In the genomic region with DNA sequence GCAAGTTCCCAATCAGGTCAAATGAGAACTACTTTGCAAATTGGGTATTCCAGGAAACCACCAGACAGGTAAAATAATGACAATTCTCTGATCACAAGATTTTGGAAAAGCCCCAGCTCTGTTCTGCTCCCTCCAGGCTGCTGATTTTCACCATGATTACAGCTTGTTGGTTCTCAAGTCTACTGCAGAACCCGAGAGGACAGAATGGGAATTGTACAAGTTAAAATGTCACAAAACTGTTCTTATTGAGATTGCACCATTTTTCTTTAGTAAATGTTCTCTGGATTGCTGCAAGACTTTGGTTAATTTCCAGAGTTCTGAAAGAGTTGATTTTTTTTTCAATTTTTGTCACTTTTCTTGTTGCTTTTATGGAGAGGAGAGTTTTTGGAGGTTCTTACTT, we compare ENCODE assay signal across 34 cellular contexts. TPM values are rescaled to one million over a fixed set of nuclear protein-coding genes. Genes with fewer than 3 reads are reported as not detected.
"Had no signal": no experiment of that assay in that cellular context is flagged by ENCODE, and none has a peak within 500 bp of the region (broad histone marks: within the 10 kb centered on the region; RNA-seq: fewer than 3 reads in every experiment).

No MANE protein-coding gene starts in this region.

- H3K4me1 Mint-ChIP-seq: activated CD4-positive, alpha-beta memory T cell treated with anti-CD3 and anti-CD28 coated beads, Interleukin-2, amount 10 ng/mL, durations not matched to agents 7 days and 5 days; activated CD8-positive, alpha-beta memory T cell treated with anti-CD3 and anti-CD28 coated beads, Interleukin-2, amount 10 ng/mL, durations not matched to agents 7 days and 5 days; activated naive CD4-positive, alpha-beta T cell treated with anti-CD3 and anti-CD28 coated beads, Interleukin-2, amount 10 ng/mL, durations not matched to agents 7 days and 5 days; activated naive CD8-positive, alpha-beta T cell treated with anti-CD3 and anti-CD28 coated beads, Interleukin-2, amount 50 U/mL, for 24 hours; brain had no signal

- ATAC-seq: activated CD8-positive, alpha-beta memory T cell treated with anti-CD3 and anti-CD28 coated beads, Interleukin-2, amount 10 ng/mL, durations not matched to agents 7 days and 5 days; activated naive CD8-positive, alpha-beta T cell treated with anti-CD3 and anti-CD28 coated beads, Interleukin-2, amount 50 U/mL, for 24 hours; Panc1 had no signal

- H3K27ac ChIP-seq: VCaP had no signal

- H3K27ac Mint-ChIP-seq: activated CD4-positive, alpha-beta memory T cell treated with anti-CD3 and anti-CD28 coated beads, Interleukin-2, amount 10 ng/mL, durations not matched to agents 7 days and 5 days; activated CD8-positive, alpha-beta memory T cell treated with anti-CD3 and anti-CD28 coated beads, Interleukin-2, amount 10 ng/mL, durations not matched to agents 7 days and 5 days; activated naive CD4-positive, alpha-beta T cell treated with anti-CD3 and anti-CD28 coated beads, Interleukin-2, amount 10 ng/mL, durations not matched to agents 7 days and 5 days; activated naive CD8-positive, alpha-beta T cell; activated naive CD8-positive, alpha-beta T cell treated with anti-CD3 and anti-CD28 coated beads, Interleukin-2, amount 50 U/mL, for 24 hours; brain had no signal

- H3K36me3 Mint-ChIP-seq: activated naive CD4-positive, alpha-beta T cell treated with anti-CD3 and anti-CD28 coated beads, Interleukin-2, amount 10 ng/mL, durations not matched to agents 7 days and 5 days; brain had no signal

- DNase-seq: activated CD4-positive, alpha-beta memory T cell treated with anti-CD3 and anti-CD28 coated beads, Interleukin-2, amount 10 ng/mL, durations not matched to agents 7 days and 5 days; activated CD4-positive, alpha-beta T cell treated with anti-CD3 and anti-CD28 coated beads for 1 hour; activated CD4-positive, alpha-beta T cell treated with anti-CD3 and anti-CD28 coated beads for 48 hours; activated CD4-positive, CD25-positive, alpha-beta regulatory T cell; activated CD8-positive, alpha-beta memory T cell treated with anti-CD3 and anti-CD28 coated beads for 24 hours; activated CD8-positive, alpha-beta memory T cell treated with anti-CD3 and anti-CD28 coated beads, Interleukin-2, amount 10 ng/mL, durations not matched to agents 7 days and 5 days; activated CD8-positive, alpha-beta memory T cell treated with anti-CD3 and anti-CD28 coated beads, Interleukin-2, amount 50 U/mL, for 48 hours; activated effector memory CD4-positive, alpha-beta T cell treated with Interleukin-2 at 50 U/mL for 16 hours; activated naive CD4-positive, alpha-beta T cell treated with anti-CD3 and anti-CD28 coated beads, Interleukin-2, amount 10 ng/mL, durations not matched to agents 7 days and 5 days; activated naive CD8-positive, alpha-beta T cell treated with anti-CD3 and anti-CD28 coated beads, Interleukin-2, amount 50 U/mL, for 24 hours; activated T-cell treated with anti-CD3 and anti-CD28 coated beads, Interleukin-2, amount 50 U/mL, for 48 hours; anterior cingulate cortex; caudate nucleus; cerebellar nuclear complex; NCI-H1092 treated with DMSO at 0.1 percent for 48 hours; NCI-H1417 treated with DMSO at 0.1 percent for 48 hours; NCI-H187 treated with DMSO at 0.1 percent for 48 hours; NCI-H2081; NCI-H2171 treated with DMSO at 0.1 percent for 48 hours; NCI-H345; NCI-H524 treated with DMSO at 0.1 percent for 48 hours; SIG-M5; SW 1271; T-helper 1 cell; T-helper 2 cell; T-helper 9 cell had no signal

- H3K4me3 Mint-ChIP-seq: activated CD4-positive, alpha-beta memory T cell treated with anti-CD3 and anti-CD28 coated beads, Interleukin-2, amount 10 ng/mL, durations not matched to agents 7 days and 5 days; activated CD8-positive, alpha-beta memory T cell treated with anti-CD3 and anti-CD28 coated beads, Interleukin-2, amount 10 ng/mL, durations not matched to agents 7 days and 5 days; activated naive CD4-positive, alpha-beta T cell treated with anti-CD3 and anti-CD28 coated beads, Interleukin-2, amount 10 ng/mL, durations not matched to agents 7 days and 5 days; activated naive CD8-positive, alpha-beta T cell; activated naive CD8-positive, alpha-beta T cell treated with anti-CD3 and anti-CD28 coated beads, Interleukin-2, amount 50 U/mL, for 24 hours; brain had no signal

RNA-seq across cellular contexts. Expression of a gene that starts 27.1 kb away (rescaled TPM):
- total RNA-seq: bronchial epithelial cell, M059J, NCI-H460, RPMI7951 had no signal

RNA-seq across cellular contexts. Expression of a gene that starts 36.9 kb away (rescaled TPM):
- total RNA-seq: NCI-H460 had no signal

RNA-seq across cellular contexts. Expression of a gene that starts 39.3 kb away (rescaled TPM):
- total RNA-seq: M059J, NCI-H460 had no signal
